ENCODE assay signal across 8 cellular contexts in genomic region chr10:69335063-69335587, GRCh38. TPM values are rescaled to one million over a fixed set of nuclear protein-coding genes. Genes with fewer than 3 reads are reported as not detected.
DNase-seq lines count a peak whose midpoint lies in the region; ATAC-seq, FAIRE-seq and TF ChIP-seq lines count a peak whose summit lies in the region.

No MANE protein-coding gene starts in this region.

- H3K4me1 ChIP-seq in astrocyte (ENCODE audit: insufficient read depth, low read length): peaks cover 40% of the 10 kb centered on the region
- H3K4me1 ChIP-seq in lower lobe of right lung: peaks cover 83% of the 10 kb centered on the region
- peaks cover 89 to 98% of the 10 kb centered on the region in 2 donors for H3K4me1 ChIP-seq in thyroid gland

- no peak overlapping the region for H2AFZ ChIP-seq in astrocyte (ENCODE audit: low read depth, low read length)

- H3K4me1 Mint-ChIP-seq in astrocyte (ENCODE audit: low read depth, unreplicated experiment): peaks cover 37% of the 10 kb centered on the region

- peak in 1 of 2 donors; percentile 9 for TF ChIP-seq POLR2A in thyroid gland (IDR thresholded peaks at IDR 0.05)

- H3K27me3 Mint-ChIP-seq in astrocyte (ENCODE audit: low read depth, unreplicated experiment): no peaks in the 10 kb centered on the region

- H3K4me2 ChIP-seq in astrocyte (ENCODE audit: low read length): peak overlapping the region; percentile 17

- no peaks in the 10 kb centered on the region for H3K9me3 ChIP-seq in astrocyte (ENCODE audit: insufficient read depth, low read depth, low read length)
- no peaks in the 10 kb centered on the region for H3K9me3 ChIP-seq in lower lobe of right lung
- H3K9me3 ChIP-seq in thyroid gland: no peaks in the 10 kb centered on the region

- no peak overlapping the region for H3K27ac Mint-ChIP-seq in astrocyte (ENCODE audit: unreplicated experiment)

- H3K27me3 ChIP-seq in astrocyte (ENCODE audit: insufficient read depth, low read length) (no peaks in the 10 kb centered on the region), lower lobe of right lung (ENCODE audit: low read depth) (no peaks in the 10 kb centered on the region), thyroid gland (no peaks in the 10 kb centered on the region)

- peaks cover 6% of the 10 kb centered on the region for H3K36me3 Mint-ChIP-seq in astrocyte (ENCODE audit: low read depth, unreplicated experiment)

- DNase-seq in KBM-7 (peak; percentile 83), astrocyte (ENCODE audit: low read depth) (no peak), lower lobe of right lung (peak; percentile 84), thyroid gland (peak; percentile 62), DMS153 treated with DMSO at 0.1 percent for 48 hours (lab: John Stamatoyannopoulos, UW; ENCODE audit: unreplicated experiment) (no peak), SW 1271 (lab: John Stamatoyannopoulos, UW) (no peak), NCI-H1930 (lab: John Stamatoyannopoulos, UW) (no peak)

- peaks cover 81% of the 10 kb centered on the region for H4K20me1 ChIP-seq in astrocyte (ENCODE audit: insufficient read depth, low read length)

- in situ Hi-C loops in KBM-7 (cut with MboI; ENCODE audit: low pct_unique_long_range_greater_than_20kb, low sequenced_read_pairs): no loop called here

- 0 out of 2 replicates have a peak overlapping the region, but pooled peaks have one; percentile 54 for H3K27ac ChIP-seq in C4-2B
- H3K27ac ChIP-seq in astrocyte (ENCODE audit: low read depth, low read length): no peak overlapping the region
- H3K27ac ChIP-seq in lower lobe of right lung: peak overlapping the region; percentile 69
- peak overlapping the region; percentile 79 to 92 (median 90) for H3K27ac ChIP-seq in thyroid gland

- peak; percentile 54 to 79 for ATAC-seq in lower lobe of right lung

- WGBS in thyroid gland, 2 donors: 32 to 35% methylated on average over 9 to 10 of the region's 13 CpGs

- no peak overlapping the region for H3K9ac ChIP-seq in astrocyte (ENCODE audit: low read length)

- no peak overlapping the region for H3K4me3 Mint-ChIP-seq in astrocyte (ENCODE audit: unreplicated experiment)

- H3K36me3 ChIP-seq in astrocyte (ENCODE audit: insufficient read depth, low read length) (no peaks in the 10 kb centered on the region), lower lobe of right lung (peaks cover 5% of the 10 kb centered on the region), thyroid gland (no peaks in the 10 kb centered on the region)

- no peak for TF ChIP-seq CTCF in C4-2B (conservative IDR thresholded peaks at IDR 0.05)
- no peak for TF ChIP-seq CTCF in astrocyte (IDR thresholded peaks at IDR 0.05; ENCODE audit: insufficient read depth, low read depth, low read length)
- TF ChIP-seq CTCF in lower lobe of right lung (IDR thresholded peaks at IDR 0.05): no peak
- no peak for TF ChIP-seq CTCF in thyroid gland (IDR thresholded peaks at IDR 0.05)

- no peaks in the 10 kb centered on the region for H3K9me3 Mint-ChIP-seq in astrocyte (ENCODE audit: unreplicated experiment)

- no peak overlapping the region for H3K4me3 ChIP-seq in astrocyte (ENCODE audit: insufficient read depth, low read depth, low read length)
- H3K4me3 ChIP-seq in lower lobe of right lung: no peak overlapping the region
- H3K4me3 ChIP-seq in thyroid gland (replicated peaks in 1 of 3): no peak overlapping the region

- intact Hi-C loops in lower lobe of right lung (cut with DNase I): no loop called here
- intact Hi-C loops in thyroid gland (cut with DNase I): no loop called here

- H3K79me2 ChIP-seq in astrocyte (ENCODE audit: insufficient read depth, low read length): peaks cover 92% of the 10 kb centered on the region

- FAIRE-seq in astrocyte (lab: Jason Lieb, UNC): no peak

RNA-seq across cellular contexts. Expression of gene HK1, which starts 56.8 kb away (rescaled TPM):
- total RNA-seq in astrocyte (94.5 and 95.0 TPM in 2 replicates), lower lobe of right lung (85.1 TPM), thyroid gland (100 to 1,000 TPM; 106 to 231 (median 189) TPM)

Comparison
In these comparisons a context has a peak if more than half of its experiments do, and no peak if none do; other contexts are left out.
1. DNase-seq: peak in KBM-7 (single experiment), lower lobe of right lung (single experiment) and thyroid gland (2 of 2); none in astrocyte (single experiment), DMS153 treated with DMSO at 0.1 percent for 48 hours (single experiment), SW 1271 (0 of 2) and NCI-H1930 (0 of 2).